23 cellular contexts compared by ENCODE assay signal in the genomic region with DNA sequence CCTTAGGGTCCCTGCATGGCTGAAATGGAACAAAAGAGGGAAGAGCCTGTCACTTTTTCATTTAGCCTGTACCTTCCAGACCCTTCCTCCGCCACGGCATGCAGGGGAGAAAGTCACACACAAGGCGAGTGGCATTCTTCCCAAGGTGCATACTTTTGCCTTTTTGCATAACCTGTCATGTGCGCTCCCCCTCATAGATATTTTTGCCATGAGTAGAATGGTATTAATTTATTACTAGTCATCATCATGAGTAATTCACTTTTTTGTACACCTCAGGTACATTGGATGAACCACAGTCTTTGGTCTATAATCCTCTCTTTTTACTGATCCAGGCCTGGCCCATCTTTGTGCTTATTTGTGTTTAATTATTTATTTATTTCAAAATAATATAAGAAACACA. TPM values are rescaled to one million over a fixed set of nuclear protein-coding genes. Genes with fewer than 3 reads are reported as not detected.
DNase-seq lines count a peak whose midpoint lies in the region; ATAC-seq, FAIRE-seq and TF ChIP-seq lines count a peak whose summit lies in the region.
"Had no signal": no experiment of that assay in that cellular context is flagged by ENCODE, and none has a peak within 500 bp of the region (broad histone marks: within the 10 kb centered on the region; RNA-seq: fewer than 3 reads in every experiment).

No MANE protein-coding gene starts in this region.

- no peaks in the 10 kb centered on the region for H3K27me3 ChIP-seq in keratinocyte (ENCODE audit: control insufficient read depth, extremely low read depth, insufficient read depth, low read length)
- H3K27me3 ChIP-seq: BLaER1 treated with 17β-estradiol and CSF1 and Interleukin-3, amounts not matched to agents 10 nM and 100 nM had no signal

- peak; percentile 22 for DNase-seq in activated CD8-positive, alpha-beta memory T cell treated with anti-CD3 and anti-CD28 coated beads, Interleukin-2, amount 10 ng/mL, durations not matched to agents 7 days and 5 days
- DNase-seq in activated CD8-positive, alpha-beta memory T cell treated with anti-CD3 and anti-CD28 coated beads, Interleukin-2, amount 50 U/mL, for 4 hours: no peak
- DNase-seq in RWPE1 (ENCODE audit: low spot score): peak; percentile 48
- DNase-seq in epithelial cell of esophagus (ENCODE audit: low read depth): peak; percentile 71
- DNase-seq in keratinocyte (ENCODE audit: low read depth, low spot score): no peak
- no peak for DNase-seq in DMS114 treated with DMSO at 0.1 percent for 48 hours (lab: John Stamatoyannopoulos, UW; ENCODE audit: unreplicated experiment)
- no peak for DNase-seq in urothelium cell line (ENCODE audit: low spot score)
- no peak for DNase-seq in inferior parietal cortex (ENCODE audit: extremely low spot score)
- DNase-seq: Calu3; CD8-positive, alpha-beta T cell; DMS53; DND-41; EL; HCEC 1CT had no signal

- H3K27ac ChIP-seq in RWPE1 (no peak overlapping the region), keratinocyte (ENCODE audit: control insufficient read depth, insufficient read depth, low read length) (no peak overlapping the region)
- H3K27ac ChIP-seq: 22Rv1; A549; BLaER1 treated with 17β-estradiol and CSF1 and Interleukin-3, amounts not matched to agents 10 nM and 100 nM had no signal

- no peak for FAIRE-seq in keratinocyte (lab: Jason Lieb, UNC)
- FAIRE-seq in urothelium cell line (lab: Jason Lieb, UNC): no peak
- FAIRE-seq: A549, GM12878, GM19239, H54, HepG2 had no signal

- H3K36me3 Mint-ChIP-seq in activated CD8-positive, alpha-beta memory T cell treated with anti-CD3 and anti-CD28 coated beads, Interleukin-2, amount 10 ng/mL, durations not matched to agents 7 days and 5 days: no peaks in the 10 kb centered on the region
- H3K36me3 Mint-ChIP-seq: CD8-positive, alpha-beta T cell had no signal

- H4K20me1 ChIP-seq in keratinocyte (ENCODE audit: control insufficient read depth, extremely low read depth, insufficient read depth, low read length): no peaks in the 10 kb centered on the region
- H4K20me1 ChIP-seq: BLaER1 treated with 17β-estradiol and CSF1 and Interleukin-3, amounts not matched to agents 10 nM and 100 nM had no signal

- dilution Hi-C loops in keratinocyte (cut with MboI; ENCODE audit: extremely low pct_ligation_motif_present, low sequenced_read_pairs): no loop called here

- no peak overlapping the region for H2AFZ ChIP-seq in keratinocyte (ENCODE audit: control insufficient read depth, low read length)

- CTCF ChIA-PET in activated CD8-positive, alpha-beta memory T cell treated with anti-CD3 and anti-CD28 coated beads, Interleukin-2, amount 10 ng/mL, durations not matched to agents 7 days and 5 days (lab: Charles Lee): no interaction called here
- CTCF ChIA-PET in RWPE1 (lab: Yijun Ruan, JAX): interaction anchor here (0.7 kb wide), 1 partner anchor 48 kb away, joined by 5 read pairs; no protein-coding TSS in a partner anchor

- H3K27ac Mint-ChIP-seq in activated CD8-positive, alpha-beta memory T cell treated with anti-CD3 and anti-CD28 coated beads, Interleukin-2, amount 10 ng/mL, durations not matched to agents 7 days and 5 days: no peak overlapping the region
- H3K27ac Mint-ChIP-seq: B cell; CD8-positive, alpha-beta T cell had no signal

- POLR2A ChIA-PET in RWPE1 (lab: Yijun Ruan, JAX; ENCODE audit: low non-redundant PET): interaction anchor here (0.7 kb wide), 1 partner anchor 190 kb away, joined by 7 read pairs; no protein-coding TSS in a partner anchor

- H3K9ac ChIP-seq in keratinocyte (ENCODE audit: control insufficient read depth, extremely low read depth, insufficient read depth, low read length): no peak overlapping the region
- H3K9ac ChIP-seq: BLaER1 treated with 17β-estradiol and CSF1 and Interleukin-3, amounts not matched to agents 10 nM and 100 nM had no signal

- H3K9me3 Mint-ChIP-seq in activated CD8-positive, alpha-beta memory T cell treated with anti-CD3 and anti-CD28 coated beads, Interleukin-2, amount 10 ng/mL, durations not matched to agents 7 days and 5 days (ENCODE audit: low read depth): no peaks in the 10 kb centered on the region
- H3K9me3 Mint-ChIP-seq: CD8-positive, alpha-beta T cell; IgD-negative memory B cell had no signal

- no peaks in the 10 kb centered on the region for H3K9me1 ChIP-seq in keratinocyte (ENCODE audit: control insufficient read depth, extremely low read depth, insufficient read depth, low read length)

- no peak for ATAC-seq in activated CD8-positive, alpha-beta memory T cell treated with anti-CD3 and anti-CD28 coated beads, Interleukin-2, amount 10 ng/mL, durations not matched to agents 7 days and 5 days
- ATAC-seq: A549; CD8-positive, alpha-beta T cell; GM12878; HepG2 had no signal

- H3K4me3 ChIP-seq in epithelial cell of esophagus (ENCODE audit: low read length): no peak overlapping the region
- no peak overlapping the region for H3K4me3 ChIP-seq in keratinocyte (ENCODE audit: control insufficient read depth in 2 of 3, extremely low read depth in 1 of 3, insufficient read depth in 2 of 3, low read depth in 1 of 3, low read length in 3 of 3)
- H3K4me3 ChIP-seq: A549; BLaER1 treated with 17β-estradiol and CSF1 and Interleukin-3, amounts not matched to agents 10 nM and 100 nM; GM12878 had no signal

- TF ChIP-seq CTCF in RWPE1 (conservative IDR thresholded peaks at IDR 0.05; ENCODE audit: low read depth) (no peak), epithelial cell of esophagus (IDR thresholded peaks at IDR 0.05; ENCODE audit: insufficient read depth, low read depth, low read length, missing control alignments) (no peak), keratinocyte (optimal IDR thresholded peaks at IDR 0.05 in 1 of 3, IDR thresholded peaks at IDR 0.05 in 1 of 3, conservative IDR thresholded peaks at IDR 0.05 in 1 of 3; ENCODE audit: extremely low read depth in 1 of 3, insufficient read depth in 2 of 3, low read length in 3 of 3) (no peak)

- H3K9me3 ChIP-seq in keratinocyte (ENCODE audit: control insufficient read depth, low read depth, low read length): no peaks in the 10 kb centered on the region
- H3K9me3 ChIP-seq: A549; BLaER1 treated with 17β-estradiol and CSF1 and Interleukin-3, amounts not matched to agents 10 nM and 100 nM had no signal

- H3K4me3 Mint-ChIP-seq in activated CD8-positive, alpha-beta memory T cell treated with anti-CD3 and anti-CD28 coated beads, Interleukin-2, amount 10 ng/mL, durations not matched to agents 7 days and 5 days: no peak overlapping the region
- H3K4me3 Mint-ChIP-seq: B cell; CD8-positive, alpha-beta T cell; IgD-negative memory B cell had no signal

- H3K36me3 ChIP-seq in keratinocyte (ENCODE audit: control insufficient read depth in 2 of 2, extremely low read depth in 1 of 2, insufficient read depth in 2 of 2, low read length in 2 of 2): no peaks in the 10 kb centered on the region
- H3K36me3 ChIP-seq: BLaER1 treated with 17β-estradiol and CSF1 and Interleukin-3, amounts not matched to agents 10 nM and 100 nM had no signal

- peak overlapping the region; percentile 43 for H3K4me2 ChIP-seq in keratinocyte (ENCODE audit: control insufficient read depth, extremely low read depth, insufficient read depth, low read depth, low read length)
- H3K4me2 ChIP-seq: A549; BLaER1 treated with 17β-estradiol and CSF1 and Interleukin-3, amounts not matched to agents 10 nM and 100 nM had no signal

- peaks cover 46% of the 10 kb centered on the region for H3K4me1 ChIP-seq in keratinocyte (ENCODE audit: control insufficient read depth, extremely low read depth, insufficient read depth, low read length)

- no peaks in the 10 kb centered on the region for H3K4me1 Mint-ChIP-seq in activated CD8-positive, alpha-beta memory T cell treated with anti-CD3 and anti-CD28 coated beads, Interleukin-2, amount 10 ng/mL, durations not matched to agents 7 days and 5 days
- H3K4me1 Mint-ChIP-seq: B cell, IgD-negative memory B cell had no signal

- peaks cover 14% of the 10 kb centered on the region for H3K27me3 Mint-ChIP-seq in activated CD8-positive, alpha-beta memory T cell treated with anti-CD3 and anti-CD28 coated beads, Interleukin-2, amount 10 ng/mL, durations not matched to agents 7 days and 5 days
- H3K27me3 Mint-ChIP-seq: B cell, IgD-negative memory B cell had no signal

- H3K79me2 ChIP-seq in keratinocyte (ENCODE audit: control insufficient read depth, insufficient read depth, low read length): no peaks in the 10 kb centered on the region

RNA-seq across cellular contexts. Expression of gene BUB1B, which starts 8.9 kb away (rescaled TPM):
- total RNA-seq in activated CD8-positive, alpha-beta memory T cell treated with anti-CD3 and anti-CD28 coated beads, Interleukin-2, amount 10 ng/mL, durations not matched to agents 7 days and 5 days: 100 to 1,000 TPM in 1 of 2 experiments, 10 to 100 TPM in 1; 89.5 to 107 TPM
- 3.3 to 19.7 TPM (median 9.3 TPM) in 3 replicates for polyA plus RNA-seq in keratinocyte
- polyA plus RNA-seq in keratinocyte (2011; ENCODE audit: low read depth): 1.1 TPM
- 2.3 and 4.5 TPM in 2 replicates for polyA plus RNA-seq in keratinocyte (2011; cell fraction: cytosol; rRNA removed)
- 9.9 and 10.8 TPM in 2 replicates for polyA plus RNA-seq in keratinocyte (2011; cell fraction: nucleus; rRNA removed)
- polyA plus RNA-seq in keratinocyte (2012; ENCODE audit: low replicate concordance): 0.27 and 8.8 TPM in 2 replicates
- 1.7 to 11.2 TPM (median 9.2 TPM) in 3 replicates for polyA minus RNA-seq in keratinocyte
- 8.4 TPM for polyA minus RNA-seq in keratinocyte (2011; cell fraction: cytosol; rRNA and poly(A)+ RNA removed)
- polyA minus RNA-seq in keratinocyte (2011; cell fraction: nucleus; rRNA and poly(A)+ RNA removed): 2.7 and 6.0 TPM in 2 replicates

RNA-seq across cellular contexts. Expression of gene BMF, which starts 43.3 kb away (rescaled TPM):
- total RNA-seq in activated CD8-positive, alpha-beta memory T cell treated with anti-CD3 and anti-CD28 coated beads, Interleukin-2, amount 10 ng/mL, durations not matched to agents 7 days and 5 days: 10 to 100 TPM in 1 of 2 experiments, 1 to 10 TPM in 1; 3.6 to 13.0 TPM
- polyA plus RNA-seq in keratinocyte: 0.05 to 0.30 TPM (median 0.13 TPM) in 3 replicates
- polyA plus RNA-seq in keratinocyte (2011; ENCODE audit: low read depth): 0.07 TPM
- 0.04 and 0.12 TPM in 2 replicates for polyA plus RNA-seq in keratinocyte (2011; cell fraction: cytosol; rRNA removed)
- polyA plus RNA-seq in keratinocyte (2011; cell fraction: nucleus; rRNA removed): 0.15 and 0.72 TPM in 2 replicates
- polyA plus RNA-seq in keratinocyte (2012; ENCODE audit: low replicate concordance): 0.02 and 0.24 TPM in 2 replicates
- polyA minus RNA-seq in keratinocyte: 0.16 to 0.36 TPM (median 0.16 TPM) in 3 replicates
- not detected for polyA minus RNA-seq in keratinocyte (2011; cell fraction: cytosol; rRNA and poly(A)+ RNA removed)
- polyA minus RNA-seq in keratinocyte (2011; cell fraction: nucleus; rRNA and poly(A)+ RNA removed): 0.32 and 1.0 TPM in 2 replicates

Comparison
In these comparisons a context has a peak if more than half of its experiments do, and no peak if none do; other contexts are left out.
1. DNase-seq: peak in activated CD8-positive, alpha-beta memory T cell treated with anti-CD3 and anti-CD28 coated beads, Interleukin-2, amount 10 ng/mL, durations not matched to agents 7 days and 5 days (single experiment), RWPE1 (single experiment) and epithelial cell of esophagus (single experiment); none in activated CD8-positive, alpha-beta memory T cell treated with anti-CD3 and anti-CD28 coated beads, Interleukin-2, amount 50 U/mL, for 4 hours (single experiment), keratinocyte (single experiment), DMS114 treated with DMSO at 0.1 percent for 48 hours (single experiment), urothelium cell line (single experiment) and inferior parietal cortex (single experiment).